Comparison of ENCODE assay signal across 21 cellular contexts in the genomic region with DNA sequence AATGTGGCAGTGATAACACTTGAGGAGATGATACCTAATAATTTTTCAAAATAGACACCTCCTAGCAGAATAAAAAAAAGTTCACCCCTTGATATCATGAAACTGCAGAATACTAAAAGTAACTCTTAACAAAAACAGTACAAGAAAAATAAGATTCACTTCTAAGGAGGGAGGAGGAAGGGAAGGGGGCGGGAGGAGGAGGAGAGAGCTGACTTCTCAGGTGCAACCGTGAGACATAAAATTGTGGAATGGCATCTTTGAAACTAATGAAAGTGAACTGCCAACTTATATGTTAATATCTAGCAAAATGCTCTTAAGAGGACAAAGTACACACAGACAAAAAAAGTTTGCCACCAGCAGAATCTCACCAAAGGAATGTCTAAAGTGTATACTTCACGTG.
DNase-seq lines count a peak whose midpoint lies in the region; ATAC-seq and TF ChIP-seq lines count a peak whose summit lies in the region.
"Had no signal": no experiment of that assay in that cellular context is flagged by ENCODE, and none has a peak within 500 bp of the region (broad histone marks: within the 10 kb centered on the region; RNA-seq: fewer than 3 reads in every experiment).

No MANE protein-coding gene starts in this region.

- POLR2A ChIA-PET in CD8-positive, alpha-beta T cell (lab: Charles Lee), result interaction anchor here (0.6 kb wide), 1 partner anchor 525 kb away, joined by 4 read pairs; no protein-coding TSS in a partner anchor

- H3K36me3 Mint-ChIP-seq in CD8-positive, alpha-beta T cell, result peaks cover 38% of the 10 kb centered on the region
- peaks cover 57% of the 10 kb centered on the region for H3K36me3 Mint-ChIP-seq in nephron progenitor cell (ENCODE audit: low read depth)

- DNase-seq in CD8-positive, alpha-beta T cell, result no peak
- DNase-seq in fibroblast of mammary gland (ENCODE audit: low read depth) (peak; percentile 1), nephron progenitor cell (no peak), putamen (ENCODE audit: low spot score) (peak; percentile 21), ascending aorta (ENCODE audit: low spot score in 2 of 2) (no peak), midbrain (lab: John Stamatoyannopoulos, UW) (no peak)
- DNase-seq in activated CD4-positive, alpha-beta T cell treated with anti-CD3 and anti-CD28 coated beads for 1 hour, result no peak
- DNase-seq: 8988T; CD8-positive, alpha-beta memory T cell; COR-L47; DMS 273 treated with DMSO at 0.1 percent for 48 hours; DMS53; DND-41; EL; GM23248; IMR-90 had no signal

- peak overlapping the region; percentile 23 for H3K27ac Mint-ChIP-seq in CD8-positive, alpha-beta T cell
- H3K27ac Mint-ChIP-seq in nephron progenitor cell, result peak overlapping the region; percentile 62
- H3K27ac Mint-ChIP-seq: B cell had no signal

- intact Hi-C loops in CD8-positive, alpha-beta T cell (cut with DNase I, micrococcal nuclease), result no loop called here
- intact Hi-C loops in ascending aorta (cut with DNase I), result no loop called here

- no peak for TF ChIP-seq CTCF in CD8-positive, alpha-beta T cell (IDR thresholded peaks at IDR 0.05)
- TF ChIP-seq CTCF in fibroblast of mammary gland (conservative IDR thresholded peaks at IDR 0.05; ENCODE audit: control insufficient read depth, insufficient read depth, low read depth, low read length), result no peak
- TF ChIP-seq CTCF in nephron progenitor cell (IDR thresholded peaks at IDR 0.05), result no peak
- no peak for TF ChIP-seq CTCF in ascending aorta (IDR thresholded peaks at IDR 0.05)

- no peak overlapping the region for H3K4me3 ChIP-seq in CD8-positive, alpha-beta T cell (ENCODE audit: low read depth, low read length)
- no peak overlapping the region for H3K4me3 ChIP-seq in fibroblast of mammary gland (ENCODE audit: control insufficient read depth, low read depth, low read length)
- H3K4me3 ChIP-seq in ascending aorta, result no peak overlapping the region
- H3K4me3 ChIP-seq: BLaER1 treated with 17β-estradiol and CSF1 and Interleukin-3, amounts not matched to agents 10 nM and 100 nM; GM12878; GM23248; HAP-1 had no signal

- no peaks in the 10 kb centered on the region for H3K9me3 Mint-ChIP-seq in CD8-positive, alpha-beta T cell
- peaks cover 20% of the 10 kb centered on the region for H3K9me3 Mint-ChIP-seq in nephron progenitor cell
- H3K9me3 Mint-ChIP-seq: CD8-positive, alpha-beta memory T cell had no signal

- CTCF ChIA-PET in CD8-positive, alpha-beta T cell (lab: Charles Lee), result no interaction called here

- H3K4me3 Mint-ChIP-seq in CD8-positive, alpha-beta T cell, result no peak overlapping the region
- H3K4me3 Mint-ChIP-seq in nephron progenitor cell, result no peak overlapping the region
- H3K4me3 Mint-ChIP-seq: B cell; CD8-positive, alpha-beta memory T cell had no signal

- no peaks in the 10 kb centered on the region for H3K4me1 ChIP-seq in CD8-positive, alpha-beta T cell (ENCODE audit: insufficient read depth, low read length)
- no peaks in the 10 kb centered on the region for H3K4me1 ChIP-seq in ascending aorta
- H3K4me1 ChIP-seq: BLaER1 treated with 17β-estradiol and CSF1 and Interleukin-3, amounts not matched to agents 10 nM and 100 nM; HAP-1 had no signal

- H3K27me3 Mint-ChIP-seq in CD8-positive, alpha-beta T cell (ENCODE audit: low read depth), result no peaks in the 10 kb centered on the region
- H3K27me3 Mint-ChIP-seq in nephron progenitor cell (ENCODE audit: low read depth, poor library complexity), result peaks cover 3% of the 10 kb centered on the region
- H3K27me3 Mint-ChIP-seq: B cell; CD8-positive, alpha-beta memory T cell had no signal

- H3K9me3 ChIP-seq in CD8-positive, alpha-beta T cell (ENCODE audit: low read length), result no peaks in the 10 kb centered on the region
- H3K9me3 ChIP-seq in ascending aorta, result no peaks in the 10 kb centered on the region
- H3K9me3 ChIP-seq: HAP-1 had no signal

- ATAC-seq in CD8-positive, alpha-beta T cell, result no peak
- ATAC-seq: GM12878 had no signal

- H3K36me3 ChIP-seq in CD8-positive, alpha-beta T cell (ENCODE audit: insufficient read depth, low read length), result no peaks in the 10 kb centered on the region
- peaks cover 8 to 42% of the 10 kb centered on the region in 2 donors for H3K36me3 ChIP-seq in ascending aorta

- H3K27me3 ChIP-seq in CD8-positive, alpha-beta T cell (ENCODE audit: insufficient read depth, low read length), result no peaks in the 10 kb centered on the region
- no peaks in the 10 kb centered on the region for H3K27me3 ChIP-seq in ascending aorta
- H3K27me3 ChIP-seq: BLaER1 treated with 17β-estradiol and CSF1 and Interleukin-3, amounts not matched to agents 10 nM and 100 nM had no signal

- no peaks in the 10 kb centered on the region for H3K4me1 Mint-ChIP-seq in CD8-positive, alpha-beta T cell (ENCODE audit: low read depth)
- peaks cover 23% of the 10 kb centered on the region for H3K4me1 Mint-ChIP-seq in nephron progenitor cell
- H3K4me1 Mint-ChIP-seq: B cell had no signal

- H3K27ac ChIP-seq in CD8-positive, alpha-beta T cell (ENCODE audit: low read depth, low read length), result no peak overlapping the region
- H3K27ac ChIP-seq in ascending aorta, result no peak overlapping the region
- H3K27ac ChIP-seq: BLaER1 treated with 17β-estradiol and CSF1 and Interleukin-3, amounts not matched to agents 10 nM and 100 nM; GM23248; HL-60 had no signal

Comparison
In these comparisons a context has a peak if more than half of its experiments do, and no peak if none do; other contexts are left out.
1. DNase-seq: peak in fibroblast of mammary gland (single experiment) and putamen (single experiment); none in CD8-positive, alpha-beta T cell (0 of 7), nephron progenitor cell (single experiment), ascending aorta (0 of 2), midbrain (single experiment) and activated CD4-positive, alpha-beta T cell treated with anti-CD3 and anti-CD28 coated beads for 1 hour (single experiment).